ENCODE assay signal across 15 cellular contexts in the genomic region with DNA sequence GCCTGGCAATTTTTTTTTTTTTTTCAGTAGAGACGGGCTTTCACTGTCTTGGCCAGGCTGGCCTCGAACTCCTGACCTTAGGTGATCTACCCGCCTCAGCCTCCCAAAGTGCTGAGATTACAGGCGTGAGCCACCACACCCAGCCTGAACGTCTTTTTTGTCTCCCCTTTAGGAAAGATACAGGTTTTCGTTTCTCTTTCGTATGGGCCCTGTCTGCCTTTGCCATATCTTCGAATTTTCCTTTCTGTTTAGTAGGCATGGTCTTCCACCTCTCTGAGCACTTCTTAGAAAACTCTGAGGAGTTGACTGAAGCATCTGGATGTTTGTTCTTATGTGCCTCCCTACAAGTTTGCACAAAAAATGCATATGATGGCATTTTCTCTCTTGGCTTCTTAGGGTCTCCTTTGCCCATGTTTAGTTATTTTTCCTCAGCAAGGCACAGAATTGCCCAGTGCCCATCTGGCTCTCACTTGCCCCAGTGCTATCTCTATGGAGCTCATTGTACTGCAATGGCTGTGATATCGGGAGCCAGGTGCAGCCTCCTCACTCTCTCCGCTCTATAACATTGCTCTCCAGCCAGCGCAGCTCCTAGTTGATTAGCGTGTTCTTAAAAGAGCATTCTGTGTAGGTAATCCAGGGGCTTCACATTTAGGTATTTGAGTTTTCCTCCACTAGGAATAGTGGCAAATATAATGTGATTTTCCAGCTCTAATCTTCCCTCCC. TPM values are rescaled to one million over a fixed set of nuclear protein-coding genes. Genes with fewer than 3 reads are reported as not detected.
DNase-seq lines count a peak whose midpoint lies in the region; ATAC-seq and TF ChIP-seq lines count a peak whose summit lies in the region.
"Had no signal": no experiment of that assay in that cellular context is flagged by ENCODE, and none has a peak within 500 bp of the region (broad histone marks: within the 10 kb centered on the region; RNA-seq: fewer than 3 reads in every experiment).

No MANE protein-coding gene starts in this region.

- H3K36me3 Mint-ChIP-seq in HFFc6 (ENCODE audit: low read depth) (peaks cover 4% of the 10 kb centered on the region; the same call in 1 of the 2 replicates), chondrocyte (ENCODE audit: low read depth) (peaks cover 5% of the 10 kb centered on the region)
- peaks cover 20 to 29% of the 10 kb centered on the region in 2 donors for H3K36me3 Mint-ChIP-seq in stimulated activated naive B cell treated with anti-CD40 and anti-IgM and Interleukin-4, amounts not matched to agents 10 μg/mL and 1 μg/mL and 100 μg/mL, for 72 hours

- intact Hi-C loops in right lobe of liver (cut with DNase I) (no loop called here), stomach (cut with DNase I; ENCODE audit: low total_unique reads) (no loop called here)

- H3K36me3 ChIP-seq in right lobe of liver (peaks cover 0 to 3% (median 0%) of the 10 kb centered on the region in 4 donors), stomach (peaks cover 3 to 14% (median 10%) of the 10 kb centered on the region in 4 donors)

- no peaks in the 10 kb centered on the region for H3K9me3 Mint-ChIP-seq in HFFc6
- H3K9me3 Mint-ChIP-seq in chondrocyte (ENCODE audit: low read depth), result no peaks in the 10 kb centered on the region
- H3K9me3 Mint-ChIP-seq in stimulated activated naive B cell treated with anti-CD40 and anti-IgM and Interleukin-4, amounts not matched to agents 10 μg/mL and 1 μg/mL and 100 μg/mL, for 72 hours, result no peaks in the 10 kb centered on the region
- H3K9me3 Mint-ChIP-seq: T-helper 1 cell treated with Interleukin-12 subunit alpha and Interleukin-12 subunit beta and Interleukin-4 antibody, amounts not matched to agents 30 μg/mL and 1 μg/mL, for 36 hours had no signal

- H3K27me3 ChIP-seq in right lobe of liver, result no peaks in the 10 kb centered on the region
- H3K27me3 ChIP-seq in stomach, result no peaks in the 10 kb centered on the region

- TF ChIP-seq POLR2A in right lobe of liver (IDR thresholded peaks at IDR 0.05) (no peak), stomach (IDR thresholded peaks at IDR 0.05) (no peak)

- H3K9me3 ChIP-seq in right lobe of liver, result no peaks in the 10 kb centered on the region
- H3K9me3 ChIP-seq in stomach, result no peaks in the 10 kb centered on the region

- peaks cover 63% of the 10 kb centered on the region for H3K4me1 Mint-ChIP-seq in HFFc6 (ENCODE audit: low read depth)
- H3K4me1 Mint-ChIP-seq in chondrocyte (ENCODE audit: low read depth), result peaks cover 48% of the 10 kb centered on the region
- peaks cover 10 to 11% of the 10 kb centered on the region in 2 donors for H3K4me1 Mint-ChIP-seq in stimulated activated naive B cell treated with anti-CD40 and anti-IgM and Interleukin-4, amounts not matched to agents 10 μg/mL and 1 μg/mL and 100 μg/mL, for 72 hours

- H3K4me3 Mint-ChIP-seq in HFFc6 (no peak overlapping the region), chondrocyte (ENCODE audit: unreplicated experiment) (no peak overlapping the region)
- no peak overlapping the region for H3K4me3 Mint-ChIP-seq in stimulated activated naive B cell treated with anti-CD40 and anti-IgM and Interleukin-4, amounts not matched to agents 10 μg/mL and 1 μg/mL and 100 μg/mL, for 72 hours
- H3K4me3 Mint-ChIP-seq: B cell; T-helper 1 cell treated with Interleukin-12 subunit alpha and Interleukin-12 subunit beta and Interleukin-4 antibody, amounts not matched to agents 30 μg/mL and 1 μg/mL, for 36 hours had no signal

- no peaks in the 10 kb centered on the region for H3K27me3 Mint-ChIP-seq in HFFc6 (ENCODE audit: insufficient read depth)
- no peaks in the 10 kb centered on the region for H3K27me3 Mint-ChIP-seq in chondrocyte (ENCODE audit: low read depth)
- H3K27me3 Mint-ChIP-seq in stimulated activated naive B cell treated with anti-CD40 and anti-IgM and Interleukin-4, amounts not matched to agents 10 μg/mL and 1 μg/mL and 100 μg/mL, for 72 hours, result no peaks in the 10 kb centered on the region
- H3K27me3 Mint-ChIP-seq: B cell had no signal

- DNase-seq in HFFc6, result no peak
- DNase-seq in chondrocyte (ENCODE audit: low spot score), result no peak
- DNase-seq in right lobe of liver, result peak in 1 of 3 donors; percentile 39
- DNase-seq in stomach, result no peak
- no peak for DNase-seq in DMS53 (lab: John Stamatoyannopoulos, UW)
- DNase-seq in stimulated activated naive B cell treated with anti-CD40 and anti-IgM and Interleukin-4, amounts not matched to agents 10 μg/mL and 1 μg/mL and 100 μg/mL, for 72 hours, result no peak
- DNase-seq in NCI-H146 treated with DMSO at 0.1 percent for 48 hours (lab: John Stamatoyannopoulos, UW; ENCODE audit: unreplicated experiment), result no peak
- DNase-seq: activated CD4-positive, alpha-beta T cell treated with anti-CD3 and anti-CD28 coated beads for 4 hours; NCI-H1417; NCI-H510A treated with DMSO at 0.1 percent for 48 hours; small intestine had no signal

- H3K27ac Mint-ChIP-seq in HFFc6 (peak overlapping the region; percentile 82; the same call in 1 of the 2 replicates), chondrocyte (ENCODE audit: unreplicated experiment) (peak overlapping the region; percentile 92)
- no peak overlapping the region for H3K27ac Mint-ChIP-seq in stimulated activated naive B cell treated with anti-CD40 and anti-IgM and Interleukin-4, amounts not matched to agents 10 μg/mL and 1 μg/mL and 100 μg/mL, for 72 hours
- H3K27ac Mint-ChIP-seq: B cell; T-helper 1 cell treated with Interleukin-12 subunit alpha and Interleukin-12 subunit beta and Interleukin-4 antibody, amounts not matched to agents 30 μg/mL and 1 μg/mL, for 36 hours had no signal

- TF ChIP-seq CTCF in HFFc6 (IDR thresholded peaks at IDR 0.05) (no peak), chondrocyte (IDR thresholded peaks at IDR 0.05) (no peak), right lobe of liver (IDR thresholded peaks at IDR 0.05) (no peak), stomach (IDR thresholded peaks at IDR 0.05) (no peak)

- peaks cover 0 to 91% (median 40%) of the 10 kb centered on the region in 4 donors for H3K4me1 ChIP-seq in right lobe of liver
- H3K4me1 ChIP-seq in stomach, result peaks cover 54 to 99% (median 80%) of the 10 kb centered on the region in 4 donors

- peak; percentile 3 to 41 (median 15) for ATAC-seq in right lobe of liver
- no peak for ATAC-seq in stimulated activated naive B cell treated with anti-CD40 and anti-IgM and Interleukin-4, amounts not matched to agents 10 μg/mL and 1 μg/mL and 100 μg/mL, for 72 hours (replicated peaks)
- no peak for ATAC-seq in HG03095 (IDR thresholded peaks at IDR 0.05; ENCODE audit: unreplicated experiment)
- ATAC-seq: GM12878 had no signal

- TF ChIP-seq EP300 in stomach (IDR thresholded peaks at IDR 0.05), result no peak

- 24% methylated on average over 12 of the region's 12 CpGs for WGBS in right lobe of liver (ENCODE audit: insufficient coverage, low coverage, low lambda C conversion rate, missing lambda C conversion rate)
- 71 to 80% (median 75%) methylated on average over 11 to 12 of the region's 12 CpGs for WGBS in stomach, 5 donors

- H3K4me3 ChIP-seq in right lobe of liver (no peak overlapping the region), stomach (no peak overlapping the region)
- H3K4me3 ChIP-seq: GM12878 had no signal

- H3K27ac ChIP-seq in right lobe of liver, result peak overlapping the region; percentile 87 to 91 (median 89)
- H3K27ac ChIP-seq in stomach, result peak overlapping the region; percentile 65 to 79 (median 75)

RNA-seq across cellular contexts. Expression of a gene that starts 48.0 kb away (rescaled TPM):
- 10 to 100 TPM; 43.1 to 63.5 (median 51.8) TPM for total RNA-seq in HFFc6 (2021; fragmentation: NEBNext Ultra II Directional; extraction: Animal tissue kit (Norgen Biotek cat#: 25700))
- total RNA-seq in chondrocyte, result 50.0 to 58.5 TPM (median 50.5 TPM) in 3 replicates
- total RNA-seq in right lobe of liver, result 100 to 1,000 TPM; 136 to 392 (median 315) TPM
- total RNA-seq in stomach, result 100 to 1,000 TPM in 4 of 5 donors, 10 to 100 TPM in 1; 16.5 to 192 (median 148) TPM
- polyA plus RNA-seq in stomach, result 10 to 100 TPM in 1 of 3 donors, 1 to 10 TPM in 2; 5.1 to 16.9 (median 8.9) TPM

Comparison
In these comparisons a context has a peak if more than half of its experiments do, and no peak if none do; other contexts are left out.
1. ATAC-seq: peak in right lobe of liver (4 of 4); none in stimulated activated naive B cell treated with anti-CD40 and anti-IgM and Interleukin-4, amounts not matched to agents 10 μg/mL and 1 μg/mL and 100 μg/mL, for 72 hours (0 of 2) and HG03095 (single experiment).